Comparison of ENCODE assay signal across 19 cellular contexts in genomic region chr18:57627488-57627887, GRCh38. TPM values are rescaled to one million over a fixed set of nuclear protein-coding genes. Genes with fewer than 3 reads are reported as not detected.
DNase-seq lines count a peak whose midpoint lies in the region; ATAC-seq and TF ChIP-seq lines count a peak whose summit lies in the region.
"Had no signal": no experiment of that assay in that cellular context is flagged by ENCODE, and none has a peak within 500 bp of the region (broad histone marks: within the 10 kb centered on the region; RNA-seq: fewer than 3 reads in every experiment).

No MANE protein-coding gene starts in this region.

- no peak for TF ChIP-seq CTCF in foreskin keratinocyte (conservative IDR thresholded peaks at IDR 0.05)
- no peak for TF ChIP-seq CTCF in progenitor cell of endocrine pancreas (IDR thresholded peaks at IDR 0.05; ENCODE audit: unreplicated experiment)
- no peak for TF ChIP-seq CTCF in mucosa of descending colon (IDR thresholded peaks at IDR 0.05)
- TF ChIP-seq CTCF in suprapubic skin (IDR thresholded peaks at IDR 0.05): no peak

- peaks cover 6% of the 10 kb centered on the region for H3K4me1 Mint-ChIP-seq in progenitor cell of endocrine pancreas (ENCODE audit: low read depth)

- DNase-seq in HCEC 1CT (peak; percentile 57), SJSA1 (ENCODE audit: low read depth in 1 of 2, low spot score in 2 of 2) (peak in 1 of 2 experiments; percentile 68), foreskin keratinocyte (peak in 1 of 2 donors; percentile 56), progenitor cell of endocrine pancreas (ENCODE audit: low spot score, unreplicated experiment) (no peak), left cardiac atrium (no peak), mucosa of descending colon (no peak), suprapubic skin (ENCODE audit: low spot score in 2 of 2) (no peak), nucleus accumbens (lab: John Stamatoyannopoulos, UW) (no peak)
- DNase-seq: activated CD8-positive, alpha-beta memory T cell treated with anti-CD3 and anti-CD28 coated beads, Interleukin-2, amount 50 U/mL, for 4 hours; caudate nucleus; GOT3; NCI-H1417; NCI-H2227 treated with DMSO at 0.1 percent for 48 hours; stimulated activated CD4-positive, alpha-beta T cell treated with anti-CD3 and anti-CD28 coated beads, Interleukin-2, amount 100 ng/mL, for 24 hours; tibial artery had no signal

- H3K4me3 Mint-ChIP-seq in progenitor cell of endocrine pancreas (ENCODE audit: low read depth): peak overlapping the region; percentile 11
- H3K4me3 Mint-ChIP-seq: activated naive CD8-positive, alpha-beta T cell; CD14-positive monocyte had no signal

- H3K36me3 ChIP-seq in SJSA1: peaks cover 3% of the 10 kb centered on the region; the same call in 1 of the 2 replicates
- H3K36me3 ChIP-seq in mucosa of descending colon (ENCODE audit: low read depth): no peaks in the 10 kb centered on the region
- H3K36me3 ChIP-seq in suprapubic skin: no peaks in the 10 kb centered on the region
- H3K36me3 ChIP-seq: gastroesophageal sphincter, tibial artery had no signal

- no peak overlapping the region for H3K27ac Mint-ChIP-seq in progenitor cell of endocrine pancreas
- H3K27ac Mint-ChIP-seq: activated naive CD8-positive, alpha-beta T cell had no signal

- WGBS in suprapubic skin: 66% methylated on average over 4 of the region's 5 CpGs

- H3K27me3 ChIP-seq in SJSA1 (replicated peaks): no peaks in the 10 kb centered on the region
- no peaks in the 10 kb centered on the region for H3K27me3 ChIP-seq in foreskin keratinocyte
- no peaks in the 10 kb centered on the region for H3K27me3 ChIP-seq in suprapubic skin
- H3K27me3 ChIP-seq: gastroesophageal sphincter, tibial artery had no signal

- H3K4me3 ChIP-seq in SJSA1 (no peak overlapping the region), mucosa of descending colon (no peak overlapping the region), suprapubic skin (no peak overlapping the region)
- H3K4me3 ChIP-seq: gastroesophageal sphincter, tibial artery had no signal

- H3K9me3 ChIP-seq in SJSA1 (replicated peaks) (no peaks in the 10 kb centered on the region), mucosa of descending colon (no peaks in the 10 kb centered on the region), suprapubic skin (no peaks in the 10 kb centered on the region)
- H3K9me3 ChIP-seq: gastroesophageal sphincter, tibial artery had no signal

- ATAC-seq in foreskin keratinocyte (peak; percentile 40), left cardiac atrium (no peak), mucosa of descending colon (no peak)
- ATAC-seq: gastroesophageal sphincter had no signal

- TF ChIP-seq EP300 in suprapubic skin (IDR thresholded peaks at IDR 0.05): no peak

- H3K4me1 ChIP-seq in SJSA1 (replicated peaks) (peaks cover 27% of the 10 kb centered on the region), foreskin keratinocyte (peaks cover 14% of the 10 kb centered on the region), mucosa of descending colon (ENCODE audit: low read depth) (peaks cover 3% of the 10 kb centered on the region), suprapubic skin (peaks cover 23% of the 10 kb centered on the region)

- peaks cover 2% of the 10 kb centered on the region for H3K36me3 Mint-ChIP-seq in progenitor cell of endocrine pancreas (ENCODE audit: insufficient read depth)
- H3K36me3 Mint-ChIP-seq: activated naive CD8-positive, alpha-beta T cell had no signal

- TF ChIP-seq POLR2A in suprapubic skin (IDR thresholded peaks at IDR 0.05): no peak

- H3K27me3 Mint-ChIP-seq in progenitor cell of endocrine pancreas: no peaks in the 10 kb centered on the region
- H3K27me3 Mint-ChIP-seq: activated naive CD8-positive, alpha-beta T cell; IgD-negative memory B cell had no signal

- intact Hi-C loops in left cardiac atrium (cut with DNase I): no loop called here
- intact Hi-C loops in mucosa of descending colon (cut with DNase I, micrococcal nuclease): no loop called here

- H3K27ac ChIP-seq in SJSA1: peak overlapping the region; percentile 25; the same call in 1 of the 2 replicates
- no peak overlapping the region for H3K27ac ChIP-seq in foreskin keratinocyte
- H3K27ac ChIP-seq in suprapubic skin: no peak overlapping the region
- H3K27ac ChIP-seq: gastroesophageal sphincter, tibial artery had no signal

- H3K9me3 Mint-ChIP-seq in progenitor cell of endocrine pancreas (ENCODE audit: low read depth): no peaks in the 10 kb centered on the region
- H3K9me3 Mint-ChIP-seq: CD14-positive monocyte, IgD-negative memory B cell had no signal

RNA-seq across cellular contexts. Expression of gene NARS1, which starts 5.9 kb away (rescaled TPM):
- 150 and 202 TPM in 2 replicates for total RNA-seq in SJSA1 (2014; rRNA removed; shearing (Covaris generic))
- total RNA-seq in foreskin keratinocyte: 156 and 163 TPM in 2 replicates
- 71.9 and 75.9 TPM in 2 replicates for polyA plus RNA-seq in foreskin keratinocyte
- 90.7 and 99.9 TPM in 2 replicates for total RNA-seq in progenitor cell of endocrine pancreas
- total RNA-seq in left cardiac atrium: 100 to 1,000 TPM in 1 of 2 donors, 10 to 100 TPM in 1; 88.7 to 124 TPM
- 100 to 1,000 TPM; 122 to 137 (median 137) TPM for total RNA-seq in mucosa of descending colon
- total RNA-seq in suprapubic skin: 100 to 1,000 TPM in 1 of 4 donors, 10 to 100 TPM in 3; 78.7 to 124 (median 84.2) TPM

RNA-seq across cellular contexts. Expression of gene FECH, which starts 41.0 kb away (rescaled TPM):
- total RNA-seq in SJSA1 (2014; rRNA removed; shearing (Covaris generic)): 13.3 and 42.8 TPM in 2 replicates
- 19.6 and 21.5 TPM in 2 replicates for total RNA-seq in foreskin keratinocyte
- polyA plus RNA-seq in foreskin keratinocyte: 8.0 and 8.2 TPM in 2 replicates
- 25.8 and 27.1 TPM in 2 replicates for total RNA-seq in progenitor cell of endocrine pancreas
- total RNA-seq in left cardiac atrium: 10 to 100 TPM; 20.8 to 25.2 TPM
- 10 to 100 TPM; 17.1 to 22.0 (median 20.4) TPM for total RNA-seq in mucosa of descending colon
- total RNA-seq in suprapubic skin: 10 to 100 TPM; 22.8 to 40.8 (median 29.2) TPM
